In genomic region chr2:39140322-39140847, GRCh38 we compare ENCODE assay signal across 1 cellular context.
A peak's percentile ranks its signal among the peaks of the same experiment; 100 is the strongest.
TF ChIP-seq lines count a peak whose summit lies in the region.

No MANE protein-coding gene starts in this region.

TF ChIP-seq in HepG2, 621 proteins besides CTCF, POLR2A, EP300 and RAD21 (continued from another document and continues in another):
- peak; percentile 54; the same call in 1 of the 2 replicates for TF ChIP-seq ZNF331 (CRISPR knock-in tag; IDR thresholded peaks at IDR 0.05)
- peak; percentile 37; the same call in 1 of the 2 replicates for TF ChIP-seq MNT (IDR thresholded peaks at IDR 0.05)
- peak; percentile 83 for TF ChIP-seq CEBPG (CRISPR knock-in tag; IDR thresholded peaks at IDR 0.05)
- TF ChIP-seq KLF6 (CRISPR knock-in tag; IDR thresholded peaks at IDR 0.05) = 0 out of 2 replicates have a peak, but pooled peaks have one; percentile 65
- peak; percentile 66; the same call in 1 of the 2 replicates for TF ChIP-seq ARNTL (CRISPR knock-in tag; IDR thresholded peaks at IDR 0.05)
- TF ChIP-seq NR2C2 (CRISPR knock-in tag; IDR thresholded peaks at IDR 0.05; ENCODE audit: borderline replicate concordance) = 0 out of 2 replicates have a peak, but pooled peaks have one; percentile 18
- peak in 1 of 2 experiments; percentile 27; a peak in 1 of 4 replicates for TF ChIP-seq NR2F1 (CRISPR knock-in tag; IDR thresholded peaks at IDR 0.05)
- no peak for TF ChIP-seq ZNF784 (CRISPR knock-in tag; IDR thresholded peaks at IDR 0.05; ENCODE audit: borderline replicate concordance)
- TF ChIP-seq KAT8 (CRISPR knock-in tag; IDR thresholded peaks at IDR 0.05) = peak; percentile 46; the same call in 1 of the 2 replicates
- no peak for TF ChIP-seq NAIF1 (CRISPR knock-in tag; IDR thresholded peaks at IDR 0.05; ENCODE audit: borderline replicate concordance)
- peak; percentile 84; the same call in 1 of the 2 replicates for TF ChIP-seq FOXK1 (CRISPR knock-in tag; IDR thresholded peaks at IDR 0.05; ENCODE audit: borderline replicate concordance, low read depth)
- peak; percentile 37; the same call in 1 of the 2 replicates for TF ChIP-seq HOMEZ (CRISPR knock-in tag; IDR thresholded peaks at IDR 0.05; ENCODE audit: low read depth)
- TF ChIP-seq NFKBIZ (CRISPR knock-in tag; IDR thresholded peaks at IDR 0.05) = 0 out of 2 replicates have a peak, but pooled peaks have one; percentile 57
- peak; percentile 55; the same call in 1 of the 2 replicates for TF ChIP-seq PITX1 (CRISPR knock-in tag; IDR thresholded peaks at IDR 0.05)
- peak; percentile 85 for TF ChIP-seq RXRB (CRISPR knock-in tag; IDR thresholded peaks at IDR 0.05; ENCODE audit: borderline replicate concordance)
- TF ChIP-seq POLR2AphosphoS2 (IDR thresholded peaks at IDR 0.05; ENCODE audit: low read depth, low read length) = no peak
- 0 out of 2 replicates have a peak, but pooled peaks have one; percentile 81 for TF ChIP-seq SMAD3 (CRISPR knock-in tag; IDR thresholded peaks at IDR 0.05)
- TF ChIP-seq FOXJ3 (CRISPR knock-in tag; IDR thresholded peaks at IDR 0.05; ENCODE audit: borderline replicate concordance) = peak; percentile 70; the same call in 1 of the 2 replicates
- TF ChIP-seq SRSF4 (IDR thresholded peaks at IDR 0.05; ENCODE audit: low read depth, low read length, poor library complexity, severe bottlenecking) = no peak
- TF ChIP-seq, protein P1, sequence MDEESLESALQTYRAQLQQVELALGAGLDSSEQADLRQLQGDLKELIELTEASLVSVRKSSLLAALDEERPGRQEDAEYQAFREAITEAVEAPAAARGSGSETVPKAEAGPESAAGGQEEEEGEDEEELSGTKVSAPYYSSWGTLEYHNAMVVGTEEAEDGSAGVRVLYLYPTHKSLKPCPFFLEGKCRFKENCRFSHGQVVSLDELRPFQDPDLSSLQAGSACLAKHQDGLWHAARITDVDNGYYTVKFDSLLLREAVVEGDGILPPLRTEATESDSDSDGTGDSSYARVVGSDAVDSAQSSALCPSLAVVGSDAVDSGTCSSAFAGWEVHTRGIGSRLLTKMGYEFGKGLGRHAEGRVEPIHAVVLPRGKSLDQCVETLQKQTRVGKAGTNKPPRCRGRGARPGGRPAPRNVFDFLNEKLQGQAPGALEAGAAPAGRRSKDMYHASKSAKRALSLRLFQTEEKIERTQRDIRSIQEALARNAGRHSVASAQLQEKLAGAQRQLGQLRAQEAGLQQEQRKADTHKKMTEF (CRISPR knock-in tag; IDR thresholded peaks at IDR 0.05) = peak; percentile 85
- TF ChIP-seq THRA (CRISPR knock-in tag; IDR thresholded peaks at IDR 0.05; ENCODE audit: borderline replicate concordance) = peak; percentile 58; the same call in 1 of the 2 replicates
- no peak for TF ChIP-seq SOX6 (IDR thresholded peaks at IDR 0.05)
- peak; percentile 95 for TF ChIP-seq SOX6 (CRISPR knock-in tag; IDR thresholded peaks at IDR 0.05)
- TF ChIP-seq, protein P2, sequence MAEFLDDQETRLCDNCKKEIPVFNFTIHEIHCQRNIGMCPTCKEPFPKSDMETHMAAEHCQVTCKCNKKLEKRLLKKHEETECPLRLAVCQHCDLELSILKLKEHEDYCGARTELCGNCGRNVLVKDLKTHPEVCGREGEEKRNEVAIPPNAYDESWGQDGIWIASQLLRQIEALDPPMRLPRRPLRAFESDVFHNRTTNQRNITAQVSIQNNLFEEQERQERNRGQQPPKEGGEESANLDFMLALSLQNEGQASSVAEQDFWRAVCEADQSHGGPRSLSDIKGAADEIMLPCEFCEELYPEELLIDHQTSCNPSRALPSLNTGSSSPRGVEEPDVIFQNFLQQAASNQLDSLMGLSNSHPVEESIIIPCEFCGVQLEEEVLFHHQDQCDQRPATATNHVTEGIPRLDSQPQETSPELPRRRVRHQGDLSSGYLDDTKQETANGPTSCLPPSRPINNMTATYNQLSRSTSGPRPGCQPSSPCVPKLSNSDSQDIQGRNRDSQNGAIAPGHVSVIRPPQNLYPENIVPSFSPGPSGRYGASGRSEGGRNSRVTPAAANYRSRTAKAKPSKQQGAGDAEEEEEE (CRISPR knock-in tag; IDR thresholded peaks at IDR 0.05; ENCODE audit: borderline replicate concordance) = no peak
- peak; percentile 69 for TF ChIP-seq CREM (IDR thresholded peaks at IDR 0.05)
- TF ChIP-seq CREM (CRISPR knock-in tag; IDR thresholded peaks at IDR 0.05) = no peak
- peak; percentile 56; the same call in 1 of the 2 replicates for TF ChIP-seq MIER3 (CRISPR knock-in tag; IDR thresholded peaks at IDR 0.05; ENCODE audit: borderline replicate concordance)
- TF ChIP-seq RNF2 (conservative IDR thresholded peaks at IDR 0.05; ENCODE audit: low read depth) = no peak
- no peak for TF ChIP-seq FOXP1 (IDR thresholded peaks at IDR 0.05)
- TF ChIP-seq FOXP1 (CRISPR knock-in tag; IDR thresholded peaks at IDR 0.05) = peak; percentile 75; the same call in 1 of the 2 replicates
- no peak for TF ChIP-seq MZF1 (CRISPR knock-in tag; IDR thresholded peaks at IDR 0.05; ENCODE audit: borderline replicate concordance)
- TF ChIP-seq ARID5B (CRISPR knock-in tag; IDR thresholded peaks at IDR 0.05) = peak; percentile 96
- TF ChIP-seq PPARG (CRISPR knock-in tag; conservative IDR thresholded peaks at IDR 0.05) = peak; percentile 56; the same call in 1 of the 2 replicates
- TF ChIP-seq BHLHE40 (IDR thresholded peaks at IDR 0.05; ENCODE audit: low read length) = peak; percentile 85
- TF ChIP-seq, protein P3, sequence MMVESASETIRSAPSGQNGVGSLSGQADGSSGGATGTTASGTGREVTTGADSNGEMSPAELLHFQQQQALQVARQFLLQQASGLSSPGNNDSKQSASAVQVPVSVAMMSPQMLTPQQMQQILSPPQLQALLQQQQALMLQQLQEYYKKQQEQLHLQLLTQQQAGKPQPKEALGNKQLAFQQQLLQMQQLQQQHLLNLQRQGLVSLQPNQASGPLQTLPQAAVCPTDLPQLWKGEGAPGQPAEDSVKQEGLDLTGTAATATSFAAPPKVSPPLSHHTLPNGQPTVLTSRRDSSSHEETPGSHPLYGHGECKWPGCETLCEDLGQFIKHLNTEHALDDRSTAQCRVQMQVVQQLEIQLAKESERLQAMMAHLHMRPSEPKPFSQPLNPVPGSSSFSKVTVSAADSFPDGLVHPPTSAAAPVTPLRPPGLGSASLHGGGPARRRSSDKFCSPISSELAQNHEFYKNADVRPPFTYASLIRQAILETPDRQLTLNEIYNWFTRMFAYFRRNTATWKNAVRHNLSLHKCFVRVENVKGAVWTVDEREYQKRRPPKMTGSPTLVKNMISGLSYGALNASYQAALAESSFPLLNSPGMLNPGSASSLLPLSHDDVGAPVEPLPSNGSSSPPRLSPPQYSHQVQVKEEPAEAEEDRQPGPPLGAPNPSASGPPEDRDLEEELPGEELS (CRISPR knock-in tag; IDR thresholded peaks at IDR 0.05) = peak; percentile 57
- no peak for TF ChIP-seq LCORL (IDR thresholded peaks at IDR 0.05)
- TF ChIP-seq LCORL (CRISPR knock-in tag; IDR thresholded peaks at IDR 0.05) = 0 out of 2 replicates have a peak, but pooled peaks have one; percentile 19
- no peak for TF ChIP-seq KAT2B (IDR thresholded peaks at IDR 0.05; ENCODE audit: borderline replicate concordance, low read depth, low read length)
- TF ChIP-seq AGO1 (IDR thresholded peaks at IDR 0.05; ENCODE audit: low read depth, low read length, poor library complexity, severe bottlenecking) = no peak
- TF ChIP-seq, protein P4, sequence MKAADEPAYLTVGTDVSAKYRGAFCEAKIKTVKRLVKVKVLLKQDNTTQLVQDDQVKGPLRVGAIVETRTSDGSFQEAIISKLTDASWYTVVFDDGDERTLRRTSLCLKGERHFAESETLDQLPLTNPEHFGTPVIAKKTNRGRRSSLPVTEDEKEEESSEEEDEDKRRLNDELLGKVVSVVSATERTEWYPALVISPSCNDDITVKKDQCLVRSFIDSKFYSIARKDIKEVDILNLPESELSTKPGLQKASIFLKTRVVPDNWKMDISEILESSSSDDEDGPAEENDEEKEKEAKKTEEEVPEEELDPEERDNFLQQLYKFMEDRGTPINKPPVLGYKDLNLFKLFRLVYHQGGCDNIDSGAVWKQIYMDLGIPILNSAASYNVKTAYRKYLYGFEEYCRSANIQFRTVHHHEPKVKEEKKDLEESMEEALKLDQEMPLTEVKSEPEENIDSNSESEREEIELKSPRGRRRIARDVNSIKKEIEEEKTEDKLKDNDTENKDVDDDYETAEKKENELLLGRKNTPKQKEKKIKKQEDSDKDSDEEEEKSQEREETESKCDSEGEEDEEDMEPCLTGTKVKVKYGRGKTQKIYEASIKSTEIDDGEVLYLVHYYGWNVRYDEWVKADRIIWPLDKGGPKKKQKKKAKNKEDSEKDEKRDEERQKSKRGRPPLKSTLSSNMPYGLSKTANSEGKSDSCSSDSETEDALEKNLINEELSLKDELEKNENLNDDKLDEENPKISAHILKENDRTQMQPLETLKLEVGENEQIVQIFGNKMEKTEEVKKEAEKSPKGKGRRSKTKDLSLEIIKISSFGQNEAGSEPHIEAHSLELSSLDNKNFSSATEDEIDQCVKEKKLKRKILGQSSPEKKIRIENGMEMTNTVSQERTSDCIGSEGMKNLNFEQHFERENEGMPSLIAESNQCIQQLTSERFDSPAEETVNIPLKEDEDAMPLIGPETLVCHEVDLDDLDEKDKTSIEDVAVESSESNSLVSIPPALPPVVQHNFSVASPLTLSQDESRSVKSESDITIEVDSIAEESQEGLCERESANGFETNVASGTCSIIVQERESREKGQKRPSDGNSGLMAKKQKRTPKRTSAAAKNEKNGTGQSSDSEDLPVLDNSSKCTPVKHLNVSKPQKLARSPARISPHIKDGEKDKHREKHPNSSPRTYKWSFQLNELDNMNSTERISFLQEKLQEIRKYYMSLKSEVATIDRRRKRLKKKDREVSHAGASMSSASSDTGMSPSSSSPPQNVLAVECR (CRISPR knock-in tag; IDR thresholded peaks at IDR 0.05; ENCODE audit: borderline replicate concordance) = peak; percentile 18; the same call in 1 of the 2 replicates
- peak; percentile 82 for TF ChIP-seq SKI (IDR thresholded peaks at IDR 0.05; ENCODE audit: partially characterized antibody)
- no peak for TF ChIP-seq MXI1 (IDR thresholded peaks at IDR 0.05; ENCODE audit: borderline replicate concordance, low read depth, low read length)
- peak; percentile 78 for TF ChIP-seq TBL1XR1 (IDR thresholded peaks at IDR 0.05; ENCODE audit: borderline replicate concordance, low read length, partially characterized antibody)
- TF ChIP-seq RCOR2 (CRISPR knock-in tag; IDR thresholded peaks at IDR 0.05) = 0 out of 2 replicates have a peak, but pooled peaks have one; percentile 45
